Comparison of ENCODE assay signal across 1 cellular context in the genomic region with DNA sequence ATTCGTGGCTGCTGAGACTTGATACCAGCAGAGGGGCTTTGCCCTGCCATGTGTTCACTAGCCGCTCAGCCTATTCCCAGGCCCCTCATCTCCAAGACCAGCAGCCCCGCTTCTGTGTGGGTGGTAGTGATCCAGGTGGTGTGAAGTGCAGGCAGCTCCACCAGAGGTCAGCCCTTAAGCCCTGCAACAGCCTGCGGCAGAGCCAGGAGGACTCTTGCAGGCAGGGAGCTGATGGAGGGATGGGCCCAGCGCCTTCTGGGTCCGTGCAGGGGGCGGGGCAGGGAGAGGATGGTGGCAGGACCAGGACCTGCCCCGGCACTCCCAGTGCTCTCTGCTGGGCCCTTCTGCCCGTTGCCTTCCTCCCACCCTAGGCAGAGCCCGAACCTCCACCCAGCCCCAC.
TF ChIP-seq lines count a peak whose summit lies in the region.

No MANE protein-coding gene starts in this region.

TF ChIP-seq in GM23338, 12 proteins besides CTCF, POLR2A, EP300 and RAD21 (continued from another document):
- TF ChIP-seq, protein P1, sequence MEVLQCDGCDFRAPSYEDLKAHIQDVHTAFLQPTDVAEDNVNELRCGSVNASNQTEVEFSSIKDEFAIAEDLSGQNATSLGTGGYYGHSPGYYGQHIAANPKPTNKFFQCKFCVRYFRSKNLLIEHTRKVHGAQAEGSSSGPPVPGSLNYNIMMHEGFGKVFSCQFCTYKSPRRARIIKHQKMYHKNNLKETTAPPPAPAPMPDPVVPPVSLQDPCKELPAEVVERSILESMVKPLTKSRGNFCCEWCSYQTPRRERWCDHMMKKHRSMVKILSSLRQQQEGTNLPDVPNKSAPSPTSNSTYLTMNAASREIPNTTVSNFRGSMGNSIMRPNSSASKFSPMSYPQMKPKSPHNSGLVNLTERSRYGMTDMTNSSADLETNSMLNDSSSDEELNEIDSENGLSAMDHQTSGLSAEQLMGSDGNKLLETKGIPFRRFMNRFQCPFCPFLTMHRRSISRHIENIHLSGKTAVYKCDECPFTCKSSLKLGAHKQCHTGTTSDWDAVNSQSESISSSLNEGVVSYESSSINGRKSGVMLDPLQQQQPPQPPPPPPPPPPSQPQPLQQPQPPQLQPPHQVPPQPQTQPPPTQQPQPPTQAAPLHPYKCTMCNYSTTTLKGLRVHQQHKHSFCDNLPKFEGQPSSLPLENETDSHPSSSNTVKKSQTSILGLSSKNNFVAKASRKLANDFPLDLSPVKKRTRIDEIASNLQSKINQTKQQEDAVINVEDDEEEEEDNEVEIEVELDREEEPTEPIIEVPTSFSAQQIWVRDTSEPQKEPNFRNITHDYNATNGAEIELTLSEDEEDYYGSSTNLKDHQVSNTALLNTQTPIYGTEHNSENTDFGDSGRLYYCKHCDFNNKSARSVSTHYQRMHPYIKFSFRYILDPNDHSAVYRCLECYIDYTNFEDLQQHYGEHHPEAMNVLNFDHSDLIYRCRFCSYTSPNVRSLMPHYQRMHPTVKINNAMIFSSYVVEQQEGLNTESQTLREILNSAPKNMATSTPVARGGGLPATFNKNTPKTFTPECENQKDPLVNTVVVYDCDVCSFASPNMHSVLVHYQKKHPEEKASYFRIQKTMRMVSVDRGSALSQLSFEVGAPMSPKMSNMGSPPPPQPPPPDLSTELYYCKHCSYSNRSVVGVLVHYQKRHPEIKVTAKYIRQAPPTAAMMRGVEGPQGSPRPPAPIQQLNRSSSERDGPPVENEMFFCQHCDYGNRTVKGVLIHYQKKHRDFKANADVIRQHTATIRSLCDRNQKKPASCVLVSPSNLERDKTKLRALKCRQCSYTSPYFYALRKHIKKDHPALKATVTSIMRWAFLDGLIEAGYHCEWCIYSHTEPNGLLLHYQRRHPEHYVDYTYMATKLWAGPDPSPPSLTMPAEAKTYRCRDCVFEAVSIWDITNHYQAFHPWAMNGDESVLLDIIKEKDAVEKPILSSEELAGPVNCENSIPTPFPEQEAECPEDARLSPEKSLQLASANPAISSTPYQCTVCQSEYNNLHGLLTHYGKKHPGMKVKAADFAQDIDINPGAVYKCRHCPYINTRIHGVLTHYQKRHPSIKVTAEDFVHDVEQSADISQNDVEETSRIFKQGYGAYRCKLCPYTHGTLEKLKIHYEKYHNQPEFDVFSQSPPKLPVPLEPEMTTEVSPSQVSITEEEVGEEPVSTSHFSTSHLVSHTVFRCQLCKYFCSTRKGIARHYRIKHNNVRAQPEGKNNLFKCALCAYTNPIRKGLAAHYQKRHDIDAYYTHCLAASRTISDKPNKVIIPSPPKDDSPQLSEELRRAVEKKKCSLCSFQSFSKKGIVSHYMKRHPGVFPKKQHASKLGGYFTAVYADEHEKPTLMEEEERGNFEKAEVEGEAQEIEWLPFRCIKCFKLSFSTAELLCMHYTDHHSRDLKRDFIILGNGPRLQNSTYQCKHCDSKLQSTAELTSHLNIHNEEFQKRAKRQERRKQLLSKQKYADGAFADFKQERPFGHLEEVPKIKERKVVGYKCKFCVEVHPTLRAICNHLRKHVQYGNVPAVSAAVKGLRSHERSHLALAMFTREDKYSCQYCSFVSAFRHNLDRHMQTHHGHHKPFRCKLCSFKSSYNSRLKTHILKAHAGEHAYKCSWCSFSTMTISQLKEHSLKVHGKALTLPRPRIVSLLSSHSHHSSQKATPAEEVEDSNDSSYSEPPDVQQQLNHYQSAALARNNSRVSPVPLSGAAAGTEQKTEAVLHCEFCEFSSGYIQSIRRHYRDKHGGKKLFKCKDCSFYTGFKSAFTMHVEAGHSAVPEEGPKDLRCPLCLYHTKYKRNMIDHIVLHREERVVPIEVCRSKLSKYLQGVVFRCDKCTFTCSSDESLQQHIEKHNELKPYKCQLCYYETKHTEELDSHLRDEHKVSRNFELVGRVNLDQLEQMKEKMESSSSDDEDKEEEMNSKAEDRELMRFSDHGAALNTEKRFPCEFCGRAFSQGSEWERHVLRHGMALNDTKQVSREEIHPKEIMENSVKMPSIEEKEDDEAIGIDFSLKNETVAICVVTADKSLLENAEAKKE (CRISPR knock-in tag; IDR thresholded peaks at IDR 0.05), result no peak
